Comparison of ENCODE assay signal across 18 cellular contexts in the genomic region with DNA sequence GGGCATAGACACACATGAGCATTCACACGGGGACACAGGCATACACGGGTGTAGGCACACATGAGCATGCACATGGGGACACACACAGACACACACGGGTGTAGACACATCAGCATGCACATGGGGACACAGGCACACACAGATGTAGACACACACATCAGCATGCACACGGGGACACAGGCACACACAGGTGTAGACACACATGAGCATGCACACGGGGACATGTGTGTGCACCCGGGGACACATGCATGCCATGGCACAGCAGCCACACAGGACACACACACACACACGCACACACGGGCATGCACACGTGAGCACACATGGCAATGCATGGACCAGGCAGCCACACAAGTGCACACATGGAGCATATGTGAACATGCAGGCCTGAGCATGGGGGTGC.
"Had no signal": no experiment of that assay in that cellular context is flagged by ENCODE, and none has a peak within 500 bp of the region (broad histone marks: within the 10 kb centered on the region; RNA-seq: fewer than 3 reads in every experiment).

No MANE protein-coding gene starts in this region.

- ATAC-seq: heart left ventricle, left colon, left ventricle myocardium superior had no signal

- H3K27ac ChIP-seq: dorsolateral prefrontal cortex, heart left ventricle, ovary, right atrium auricular region, tibial artery had no signal

- FAIRE-seq: frontal cortex, small intestine had no signal

- H3K36me3 ChIP-seq: ovary had no signal

- H3K9me3 ChIP-seq: heart left ventricle, ovary, right atrium auricular region, tibial artery had no signal

- DNase-seq: cortex of kidney; dorsolateral prefrontal cortex; effector CD8-positive, alpha-beta T cell; heart left ventricle; hippocampal formation; left colon; left ventricle myocardium superior; mesendoderm; naive B cell; nucleus accumbens; ovary; small intestine; stimulated activated CD4-positive, alpha-beta T cell treated with anti-CD3 and anti-CD28 coated beads, Interleukin-12 subunit alpha, Interleukin-12 subunit beta, amount 100 ng/mL, for 4 hours; stimulated activated naive CD4-positive, alpha-beta T cell treated with Interleukin-2 at 50 U/mL for 16 hours; tibial artery had no signal

- H3K4me3 ChIP-seq: dorsolateral prefrontal cortex, heart left ventricle, lung, ovary, right atrium auricular region, tibial artery had no signal

- H3K27me3 ChIP-seq: dorsolateral prefrontal cortex, heart left ventricle, ovary, right atrium auricular region, tibial artery had no signal
